Comparison of ENCODE assay signal across 8 cellular contexts in genomic region chr17:43024407-43025289, GRCh38. TPM values are rescaled to one million over a fixed set of nuclear protein-coding genes. Genes with fewer than 3 reads are reported as not detected.
DNase-seq lines count a peak whose midpoint lies in the region; ATAC-seq and TF ChIP-seq lines count a peak whose summit lies in the region.

Gene RND2, plus strand, starts transcription at chr17:43025231. Its CDS starts 117 bp downstream, at chr17:43025348.

- intact Hi-C loops in natural killer cell (cut with micrococcal nuclease) = loop anchor here (2.0 to 10.0 kb wide), 6 partner anchors 100 to 458 kb away; partner anchors contain the start of genes BRCA1, DHX8 and NBR1

- H3K27me3 ChIP-seq in MG63 = no peaks in the 10 kb centered on the region

- ATAC-seq in natural killer cell = peak; percentile 68 to 77 (median 72)
- peak; percentile 71 for ATAC-seq in stimulated activated effector memory CD8-positive, alpha-beta T cell treated with anti-CD3 and anti-CD28 coated beads, Interleukin-12 subunit alpha, Interleukin-12 subunit beta, amount 100 ng/mL, for 72 hours
- ATAC-seq in HG03196 (IDR thresholded peaks at IDR 0.05; ENCODE audit: unreplicated experiment) = no peak

- H3K4me3 Mint-ChIP-seq in natural killer cell = peak within 1 kb of the TSS; percentile 95
- H3K4me3 Mint-ChIP-seq in stimulated activated effector memory CD8-positive, alpha-beta T cell treated with anti-CD3 and anti-CD28 coated beads, Interleukin-12 subunit alpha, Interleukin-12 subunit beta, amount 100 ng/mL, for 72 hours = peak within 1 kb of the TSS; percentile 88

- no peaks in the 10 kb centered on the region for H3K9me3 Mint-ChIP-seq in natural killer cell
- no peaks in the 10 kb centered on the region for H3K9me3 Mint-ChIP-seq in stimulated activated effector memory CD8-positive, alpha-beta T cell treated with anti-CD3 and anti-CD28 coated beads, Interleukin-12 subunit alpha, Interleukin-12 subunit beta, amount 100 ng/mL, for 72 hours

- H3K27me3 Mint-ChIP-seq in natural killer cell (ENCODE audit: low read depth in 2 of 2) = no peaks in the 10 kb centered on the region

- no peaks in the 10 kb centered on the region for H3K9me3 ChIP-seq in MG63

- no peaks in the 10 kb centered on the region for H3K36me3 Mint-ChIP-seq in natural killer cell
- peaks cover 23% of the 10 kb centered on the region for H3K36me3 Mint-ChIP-seq in stimulated activated effector memory CD8-positive, alpha-beta T cell treated with anti-CD3 and anti-CD28 coated beads, Interleukin-12 subunit alpha, Interleukin-12 subunit beta, amount 100 ng/mL, for 72 hours

- no peak within 1 kb of the TSS for H3K4me3 ChIP-seq in MG63

- H3K4me1 Mint-ChIP-seq in natural killer cell = peaks cover 10 to 32% of the 10 kb centered on the region in 2 donors
- H3K4me1 Mint-ChIP-seq in stimulated activated effector memory CD8-positive, alpha-beta T cell treated with anti-CD3 and anti-CD28 coated beads, Interleukin-12 subunit alpha, Interleukin-12 subunit beta, amount 100 ng/mL, for 72 hours = peaks cover 22% of the 10 kb centered on the region

- TF ChIP-seq CTCF in GM12873 (IDR thresholded peaks at IDR 0.05; ENCODE audit: insufficient read depth, low read depth, low read length, missing control alignments) (peak; percentile 83), natural killer cell (IDR thresholded peaks at IDR 0.05) (peak; percentile 49)

- DNase-seq in MG63 = peak; percentile 51
- peak; percentile 88 for DNase-seq in SHP77 treated with DMSO at 0.1 percent for 48 hours (lab: John Stamatoyannopoulos, UW)
- peak; percentile 91 for DNase-seq in activated effector memory CD4-positive, alpha-beta T cell treated with anti-CD3 and anti-CD28 coated beads, Interleukin-2, amount 50 U/mL, for 16 hours
- DNase-seq in fibroblast of the conjunctiva (ENCODE audit: low read depth) = peak; percentile 94
- DNase-seq in natural killer cell = peak; percentile 75
- DNase-seq in stimulated activated effector memory CD8-positive, alpha-beta T cell treated with anti-CD3 and anti-CD28 coated beads, Interleukin-12 subunit alpha, Interleukin-12 subunit beta, amount 100 ng/mL, for 72 hours (ENCODE audit: low spot score in 2 of 2) = peak; percentile 68 to 89

- peaks cover 9% of the 10 kb centered on the region for H3K36me3 ChIP-seq in MG63

- H3K27ac Mint-ChIP-seq in natural killer cell = peak within 1 kb of the TSS; percentile 81 to 95
- peak within 1 kb of the TSS; percentile 91 for H3K27ac Mint-ChIP-seq in stimulated activated effector memory CD8-positive, alpha-beta T cell treated with anti-CD3 and anti-CD28 coated beads, Interleukin-12 subunit alpha, Interleukin-12 subunit beta, amount 100 ng/mL, for 72 hours

RNA-seq across cellular contexts. Expression of gene RND2, which starts in this region (rescaled TPM):
- total RNA-seq in MG63 (2014; rRNA removed; shearing (Covaris generic); ENCODE audit: low replicate concordance) = not detected in 2 replicates
- under 1 TPM; 0.12 to 0.58 (median 0.14) TPM for total RNA-seq in natural killer cell

Comparison
In these comparisons a context has a peak if more than half of its experiments do, and no peak if none do; other contexts are left out.
1. Peak in DNase-seq in MG63; RNA of the gene not detected or under 1 TPM.
2. Peak in DNase-seq and ATAC-seq in natural killer cell; RNA of the gene not detected or under 1 TPM.